25 cellular contexts compared by ENCODE assay signal in the genomic region with DNA sequence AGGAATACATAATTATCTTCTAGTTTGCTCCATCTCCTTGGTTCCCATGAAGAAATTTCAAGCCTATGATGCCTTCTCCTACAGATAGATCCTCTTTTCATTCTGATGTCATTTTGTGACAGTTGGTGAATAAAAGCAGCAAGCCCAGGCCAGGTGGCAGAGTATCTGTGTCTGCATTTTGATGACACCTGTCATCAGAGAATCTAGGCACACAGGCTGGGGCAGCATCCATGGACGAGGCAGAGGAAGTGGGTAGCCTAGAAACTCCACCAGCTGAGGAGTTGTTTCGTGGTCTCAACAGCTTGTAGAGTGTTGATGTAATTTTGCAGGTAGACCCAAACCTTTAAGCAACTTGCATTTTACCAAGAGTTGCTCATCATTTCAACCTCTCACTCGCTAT.
"Had no signal": no experiment of that assay in that cellular context is flagged by ENCODE, and none has a peak within 500 bp of the region (broad histone marks: within the 10 kb centered on the region; RNA-seq: fewer than 3 reads in every experiment).

No MANE protein-coding gene starts in this region.

- H3K4me3 ChIP-seq: hepatocyte, neural progenitor cell, thyroid gland, upper lobe of right lung had no signal

- H3K4me2 ChIP-seq: hepatocyte, neural progenitor cell had no signal

- H3K4me1 ChIP-seq: neural progenitor cell, thyroid gland had no signal

- H3K9me3 ChIP-seq: thyroid gland, upper lobe of right lung had no signal

- H3K27me3 ChIP-seq: hepatocyte, neural progenitor cell, thyroid gland, upper lobe of right lung had no signal

- H3K79me2 ChIP-seq: hepatocyte had no signal

- H3K36me3 ChIP-seq: neural progenitor cell, thyroid gland, upper lobe of right lung had no signal

- DNase-seq: activated B cell treated with CpG ODN at 0.5 μM for 24 hours; activated CD4-positive, alpha-beta T cell treated with anti-CD3 and anti-CD28 coated beads for 36 hours; activated CD4-positive, alpha-beta T cell treated with anti-CD3 and anti-CD28 coated beads, Interleukin-2, amount 50 U/mL, for 4 hours; activated CD8-positive, alpha-beta memory T cell treated with anti-CD3 and anti-CD28 coated beads for 24 hours; activated CD8-positive, alpha-beta memory T cell treated with anti-CD3 and anti-CD28 coated beads, Interleukin-2, amount 50 U/mL, for 4 hours; activated T-cell treated with anti-CD3 and anti-CD28 coated beads, Interleukin-2, amount 50 U/mL, for 24 hours; aorta; effector memory CD4-positive, alpha-beta T cell; foreskin melanocyte; glutamatergic neuron; immature natural killer cell; naive thymus-derived CD8-positive, alpha-beta T cell; posterior cingulate gyrus; stimulated activated CD4-positive, alpha-beta T cell treated with anti-CD3 and anti-CD28 coated beads, Interleukin-4, amount 100 ng/mL, for 1 hour; stimulated activated naive CD8-positive, alpha-beta T cell treated with anti-CD3 and anti-CD28 coated beads, Interleukin-15, Interleukin-2, amounts not matched to agents 100 U/mL and 50 U/mL, for 24 hours; thyroid gland; upper lobe of right lung had no signal

- FAIRE-seq: colon, endothelial cell of umbilical vein had no signal

- ATAC-seq: activated CD4-positive, alpha-beta T cell treated with anti-CD3 and anti-CD28 coated beads for 36 hours; activated naive CD4-positive, alpha-beta T cell treated with anti-CD3 and anti-CD28 coated beads, Interleukin-2, amount 50 U/mL, for 72 hours; activated T-helper 17 cell treated with anti-CD3 and anti-CD28 coated beads, Interleukin-2, amount 50 U/mL, for 72 hours; esophagus mucosa; left lobe of liver; naive thymus-derived CD8-positive, alpha-beta T cell; stimulated activated naive CD8-positive, alpha-beta T cell treated with anti-CD3 and anti-CD28 coated beads, Interleukin-15, Interleukin-2, amounts not matched to agents 100 U/mL and 50 U/mL, for 24 hours; upper lobe of right lung had no signal

- H3K27ac ChIP-seq: hepatocyte, neural progenitor cell, thyroid gland, upper lobe of right lung had no signal

- H2AFZ ChIP-seq: hepatocyte, neural progenitor cell had no signal

- H3K9ac ChIP-seq: neural progenitor cell had no signal
